27 cellular contexts compared by ENCODE assay signal in genomic region chr20:59743308-59743707, GRCh38.
"Had no signal": no experiment of that assay in that cellular context is flagged by ENCODE, and none has a peak within 500 bp of the region (broad histone marks: within the 10 kb centered on the region; RNA-seq: fewer than 3 reads in every experiment).

No MANE protein-coding gene starts in this region.

- H3K4me1 Mint-ChIP-seq: stimulated activated memory B cell treated with anti-CD40 and anti-IgM and Interleukin-4, amounts not matched to agents 10 μg/mL and 1 μg/mL and 100 μg/mL, for 72 hours; stimulated activated naive B cell treated with anti-CD40 and anti-IgM and Interleukin-4, amounts not matched to agents 10 μg/mL and 1 μg/mL and 100 μg/mL, for 72 hours; stimulated activated naive CD8-positive, alpha-beta T cell treated with anti-CD3 and anti-CD28 coated beads, Interleukin-15, amount 100 ng/mL, for 72 hours had no signal

- H3K27ac Mint-ChIP-seq: stimulated activated effector memory CD8-positive, alpha-beta T cell treated with anti-CD3 and anti-CD28 coated beads, Interleukin-12 subunit alpha, Interleukin-12 subunit beta, amount 100 ng/mL, for 72 hours; stimulated activated memory B cell treated with anti-CD40 and anti-IgM and Interleukin-4, amounts not matched to agents 10 μg/mL and 1 μg/mL and 100 μg/mL, for 72 hours; stimulated activated naive B cell treated with anti-CD40 and anti-IgM and Interleukin-4, amounts not matched to agents 10 μg/mL and 1 μg/mL and 100 μg/mL, for 72 hours; stimulated activated naive CD8-positive, alpha-beta T cell treated with anti-CD3 and anti-CD28 coated beads, Interleukin-15, amount 100 ng/mL, for 72 hours; stimulated activated naive CD8-positive, alpha-beta T cell treated with anti-CD3 and anti-CD28 coated beads, Interleukin-15, Interleukin-2, amounts not matched to agents 100 ng/mL and 50 ng/mL, for 24 hours; type B pancreatic cell had no signal

- H3K9me3 Mint-ChIP-seq: stimulated activated effector memory CD8-positive, alpha-beta T cell treated with anti-CD3 and anti-CD28 coated beads, Interleukin-12 subunit alpha, Interleukin-12 subunit beta, amount 100 ng/mL, for 72 hours; stimulated activated naive CD8-positive, alpha-beta T cell treated with anti-CD3 and anti-CD28 coated beads, Interleukin-15, amount 100 ng/mL, for 72 hours; stimulated activated naive CD8-positive, alpha-beta T cell treated with anti-CD3 and anti-CD28 coated beads, Interleukin-15, Interleukin-2, amounts not matched to agents 100 ng/mL and 50 ng/mL, for 24 hours; type B pancreatic cell had no signal

- H3K4me3 ChIP-seq: stomach, suprapubic skin, testis, thoracic aorta, thyroid gland, tibial artery, tibial nerve, transverse colon, upper lobe of left lung, upper lobe of right lung, uterus, vagina had no signal

- H3K36me3 Mint-ChIP-seq: stimulated activated effector memory CD8-positive, alpha-beta T cell treated with anti-CD3 and anti-CD28 coated beads, Interleukin-12 subunit alpha, Interleukin-12 subunit beta, amount 100 ng/mL, for 72 hours; stimulated activated memory B cell treated with anti-CD40 and anti-IgM and Interleukin-4, amounts not matched to agents 10 μg/mL and 1 μg/mL and 100 μg/mL, for 72 hours; stimulated activated naive B cell treated with anti-CD40 and anti-IgM and Interleukin-4, amounts not matched to agents 10 μg/mL and 1 μg/mL and 100 μg/mL, for 72 hours; type B pancreatic cell had no signal

- ATAC-seq: stimulated activated effector memory CD8-positive, alpha-beta T cell treated with anti-CD3 and anti-CD28 coated beads, Interleukin-12 subunit alpha, Interleukin-12 subunit beta, amount 100 ng/mL, for 72 hours; stimulated activated memory B cell treated with anti-CD40 and anti-IgM and Interleukin-4, amounts not matched to agents 10 μg/mL and 1 μg/mL and 100 μg/mL, for 72 hours; stimulated activated naive B cell treated with anti-CD40 and anti-IgM and Interleukin-4, amounts not matched to agents 10 μg/mL and 1 μg/mL and 100 μg/mL, for 72 hours; stimulated activated naive CD8-positive, alpha-beta T cell treated with anti-CD3 and anti-CD28 coated beads, Interleukin-15, amount 100 ng/mL, for 72 hours; stimulated activated naive CD8-positive, alpha-beta T cell treated with anti-CD3 and anti-CD28 coated beads, Interleukin-15, Interleukin-2, amounts not matched to agents 100 U/mL and 50 U/mL, for 24 hours had no signal

- H3K4me3 Mint-ChIP-seq: stimulated activated effector memory CD8-positive, alpha-beta T cell treated with anti-CD3 and anti-CD28 coated beads, Interleukin-12 subunit alpha, Interleukin-12 subunit beta, amount 100 ng/mL, for 72 hours; stimulated activated memory B cell treated with anti-CD40 and anti-IgM and Interleukin-4, amounts not matched to agents 10 μg/mL and 1 μg/mL and 100 μg/mL, for 72 hours; stimulated activated naive B cell treated with anti-CD40 and anti-IgM and Interleukin-4, amounts not matched to agents 10 μg/mL and 1 μg/mL and 100 μg/mL, for 72 hours; stimulated activated naive CD8-positive, alpha-beta T cell treated with anti-CD3 and anti-CD28 coated beads, Interleukin-15, amount 100 ng/mL, for 72 hours; stimulated activated naive CD8-positive, alpha-beta T cell treated with anti-CD3 and anti-CD28 coated beads, Interleukin-15, Interleukin-2, amounts not matched to agents 100 ng/mL and 50 ng/mL, for 24 hours; type B pancreatic cell had no signal

- H3K36me3 ChIP-seq: stomach, suprapubic skin, thoracic aorta, thyroid gland, tibial artery, tibial nerve, transverse colon, upper lobe of left lung, upper lobe of right lung, uterus, vagina had no signal

- H3K27ac ChIP-seq: stomach, suprapubic skin, testis, thoracic aorta, thyroid gland, tibial artery, tibial nerve, transverse colon, upper lobe of left lung, upper lobe of right lung, uterus, vagina had no signal

- DNase-seq: stimulated activated CD4-positive, alpha-beta T cell treated with anti-CD3 and anti-CD28 coated beads, Interleukin-2, amount 100 ng/mL, for 48 hours; stimulated activated CD4-positive, alpha-beta T cell treated with anti-CD3 and anti-CD28 coated beads, Interleukin-4, amount 100 ng/mL, for 1 hour; stimulated activated CD4-positive, alpha-beta T cell treated with anti-CD3 and anti-CD28 coated beads, Interleukin-4, amount 100 ng/mL, for 24 hours; stimulated activated CD4-positive, alpha-beta T cell treated with anti-CD3 and anti-CD28 coated beads, Interleukin-4, amount 100 ng/mL, for 4 hours; stimulated activated CD8-positive, alpha-beta memory T cell treated with anti-CD3 and anti-CD28 coated beads, Interleukin-4, amount 100 ng/mL, for 48 hours; stimulated activated naive B cell treated with anti-CD40 and anti-IgM and Interleukin-4, amounts not matched to agents 10 μg/mL and 1 μg/mL and 100 μg/mL, for 72 hours; stimulated activated naive CD4-positive, alpha-beta T cell; stimulated activated naive CD4-positive, alpha-beta T cell treated with Interleukin-2 at 50 U/mL for 16 hours; stimulated activated naive CD8-positive, alpha-beta T cell treated with anti-CD3 and anti-CD28 coated beads, Interleukin-15, amount 100 ng/mL, for 72 hours; stimulated activated naive CD8-positive, alpha-beta T cell treated with anti-CD3 and anti-CD28 coated beads, Interleukin-15, Interleukin-2, amounts not matched to agents 100 U/mL and 50 U/mL, for 24 hours; stomach; testis; thyroid gland; tibial artery; transverse colon; trophoblast cell; upper lobe of right lung; uterus had no signal

- H3K27me3 Mint-ChIP-seq: stimulated activated naive CD8-positive, alpha-beta T cell treated with anti-CD3 and anti-CD28 coated beads, Interleukin-15, Interleukin-2, amounts not matched to agents 100 ng/mL and 50 ng/mL, for 24 hours had no signal

- H3K9me3 ChIP-seq: stomach, suprapubic skin, testis, thoracic aorta, thyroid gland, tibial artery, tibial nerve, transverse colon, upper lobe of left lung, upper lobe of right lung, uterus, vagina had no signal

- H3K27me3 ChIP-seq: testis, thyroid gland, transverse colon, upper lobe of left lung, upper lobe of right lung, uterus, vagina had no signal

- H3K4me1 ChIP-seq: suprapubic skin, testis, thyroid gland, tibial nerve, transverse colon, upper lobe of right lung, uterus, vagina had no signal
